In the genomic region with DNA sequence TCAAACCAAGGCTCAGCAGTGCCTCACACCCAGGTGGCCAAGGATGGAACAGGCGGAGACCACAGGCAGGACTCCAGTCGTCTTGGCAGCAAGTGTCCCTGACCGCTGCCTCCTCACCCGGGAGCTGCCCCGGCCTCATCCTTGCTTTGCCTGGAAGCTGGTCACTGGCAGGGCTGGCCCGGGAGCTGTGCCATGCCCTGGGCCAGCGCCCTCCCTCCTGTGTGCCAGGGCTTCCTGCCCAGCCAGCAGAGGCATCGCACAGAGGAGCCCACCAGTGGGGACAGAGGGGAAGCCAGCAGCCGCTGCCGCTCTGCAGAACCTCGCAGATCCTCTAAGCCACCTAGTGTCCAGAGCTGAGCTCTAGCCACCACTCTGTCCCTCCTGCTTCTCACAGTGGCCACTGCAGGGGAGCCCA, we compare ENCODE assay signal across 1 cellular context.
TF ChIP-seq lines count a peak whose summit lies in the region.

No MANE protein-coding gene starts in this region.

TF ChIP-seq in K562, 482 proteins besides CTCF, POLR2A, EP300 and RAD21 (continued from another document):
- TF ChIP-seq, protein P1, sequence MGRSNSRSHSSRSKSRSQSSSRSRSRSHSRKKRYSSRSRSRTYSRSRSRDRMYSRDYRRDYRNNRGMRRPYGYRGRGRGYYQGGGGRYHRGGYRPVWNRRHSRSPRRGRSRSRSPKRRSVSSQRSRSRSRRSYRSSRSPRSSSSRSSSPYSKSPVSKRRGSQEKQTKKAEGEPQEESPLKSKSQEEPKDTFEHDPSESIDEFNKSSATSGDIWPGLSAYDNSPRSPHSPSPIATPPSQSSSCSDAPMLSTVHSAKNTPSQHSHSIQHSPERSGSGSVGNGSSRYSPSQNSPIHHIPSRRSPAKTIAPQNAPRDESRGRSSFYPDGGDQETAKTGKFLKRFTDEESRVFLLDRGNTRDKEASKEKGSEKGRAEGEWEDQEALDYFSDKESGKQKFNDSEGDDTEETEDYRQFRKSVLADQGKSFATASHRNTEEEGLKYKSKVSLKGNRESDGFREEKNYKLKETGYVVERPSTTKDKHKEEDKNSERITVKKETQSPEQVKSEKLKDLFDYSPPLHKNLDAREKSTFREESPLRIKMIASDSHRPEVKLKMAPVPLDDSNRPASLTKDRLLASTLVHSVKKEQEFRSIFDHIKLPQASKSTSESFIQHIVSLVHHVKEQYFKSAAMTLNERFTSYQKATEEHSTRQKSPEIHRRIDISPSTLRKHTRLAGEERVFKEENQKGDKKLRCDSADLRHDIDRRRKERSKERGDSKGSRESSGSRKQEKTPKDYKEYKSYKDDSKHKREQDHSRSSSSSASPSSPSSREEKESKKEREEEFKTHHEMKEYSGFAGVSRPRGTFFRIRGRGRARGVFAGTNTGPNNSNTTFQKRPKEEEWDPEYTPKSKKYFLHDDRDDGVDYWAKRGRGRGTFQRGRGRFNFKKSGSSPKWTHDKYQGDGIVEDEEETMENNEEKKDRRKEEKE (IDR thresholded peaks at IDR 0.05; ENCODE audit: borderline replicate concordance in 1 of 2, control insufficient read depth in 1 of 2, low read depth in 2 of 2, low read length in 1 of 2), result no peak
- TF ChIP-seq ZNF239 (CRISPR knock-in tag; IDR thresholded peaks at IDR 0.05) (no peak), SIRT6 (IDR thresholded peaks at IDR 0.05; ENCODE audit: low read depth, low read length) (no peak), ZNF436 (CRISPR knock-in tag; IDR thresholded peaks at IDR 0.05) (no peak), TARDBP (IDR thresholded peaks at IDR 0.05) (no peak), RBM34 (IDR thresholded peaks at IDR 0.05; ENCODE audit: borderline replicate concordance, insufficient read depth, low read length) (no peak)
- TF ChIP-seq, protein P2, sequence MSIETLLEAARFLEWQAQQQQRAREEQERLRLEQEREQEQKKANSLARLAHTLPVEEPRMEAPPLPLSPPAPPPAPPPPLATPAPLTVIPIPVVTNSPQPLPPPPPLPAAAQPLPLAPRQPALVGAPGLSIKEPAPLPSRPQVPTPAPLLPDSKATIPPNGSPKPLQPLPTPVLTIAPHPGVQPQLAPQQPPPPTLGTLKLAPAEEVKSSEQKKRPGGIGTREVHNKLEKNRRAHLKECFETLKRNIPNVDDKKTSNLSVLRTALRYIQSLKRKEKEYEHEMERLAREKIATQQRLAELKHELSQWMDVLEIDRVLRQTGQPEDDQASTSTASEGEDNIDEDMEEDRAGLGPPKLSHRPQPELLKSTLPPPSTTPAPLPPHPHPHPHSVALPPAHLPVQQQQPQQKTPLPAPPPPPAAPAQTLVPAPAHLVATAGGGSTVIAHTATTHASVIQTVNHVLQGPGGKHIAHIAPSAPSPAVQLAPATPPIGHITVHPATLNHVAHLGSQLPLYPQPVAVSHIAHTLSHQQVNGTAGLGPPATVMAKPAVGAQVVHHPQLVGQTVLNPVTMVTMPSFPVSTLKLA (conservative IDR thresholded peaks at IDR 0.05), result no peak
- TF ChIP-seq, protein P3, sequence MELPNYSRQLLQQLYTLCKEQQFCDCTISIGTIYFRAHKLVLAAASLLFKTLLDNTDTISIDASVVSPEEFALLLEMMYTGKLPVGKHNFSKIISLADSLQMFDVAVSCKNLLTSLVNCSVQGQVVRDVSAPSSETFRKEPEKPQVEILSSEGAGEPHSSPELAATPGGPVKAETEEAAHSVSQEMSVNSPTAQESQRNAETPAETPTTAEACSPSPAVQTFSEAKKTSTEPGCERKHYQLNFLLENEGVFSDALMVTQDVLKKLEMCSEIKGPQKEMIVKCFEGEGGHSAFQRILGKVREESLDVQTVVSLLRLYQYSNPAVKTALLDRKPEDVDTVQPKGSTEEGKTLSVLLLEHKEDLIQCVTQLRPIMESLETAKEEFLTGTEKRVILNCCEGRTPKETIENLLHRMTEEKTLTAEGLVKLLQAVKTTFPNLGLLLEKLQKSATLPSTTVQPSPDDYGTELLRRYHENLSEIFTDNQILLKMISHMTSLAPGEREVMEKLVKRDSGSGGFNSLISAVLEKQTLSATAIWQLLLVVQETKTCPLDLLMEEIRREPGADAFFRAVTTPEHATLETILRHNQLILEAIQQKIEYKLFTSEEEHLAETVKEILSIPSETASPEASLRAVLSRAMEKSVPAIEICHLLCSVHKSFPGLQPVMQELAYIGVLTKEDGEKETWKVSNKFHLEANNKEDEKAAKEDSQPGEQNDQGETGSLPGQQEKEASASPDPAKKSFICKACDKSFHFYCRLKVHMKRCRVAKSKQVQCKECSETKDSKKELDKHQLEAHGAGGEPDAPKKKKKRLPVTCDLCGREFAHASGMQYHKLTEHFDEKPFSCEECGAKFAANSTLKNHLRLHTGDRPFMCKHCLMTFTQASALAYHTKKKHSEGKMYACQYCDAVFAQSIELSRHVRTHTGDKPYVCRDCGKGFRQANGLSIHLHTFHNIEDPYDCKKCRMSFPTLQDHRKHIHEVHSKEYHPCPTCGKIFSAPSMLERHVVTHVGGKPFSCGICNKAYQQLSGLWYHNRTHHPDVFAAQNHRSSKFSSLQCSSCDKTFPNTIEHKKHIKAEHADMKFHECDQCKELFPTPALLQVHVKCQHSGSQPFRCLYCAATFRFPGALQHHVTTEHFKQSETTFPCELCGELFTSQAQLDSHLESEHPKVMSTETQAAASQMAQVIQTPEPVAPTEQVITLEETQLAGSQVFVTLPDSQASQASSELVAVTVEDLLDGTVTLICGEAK (IDR thresholded peaks at IDR 0.05), result no peak
- TF ChIP-seq, protein P3 (CRISPR knock-in tag; IDR thresholded peaks at IDR 0.05), result no peak
